In the genomic region with DNA sequence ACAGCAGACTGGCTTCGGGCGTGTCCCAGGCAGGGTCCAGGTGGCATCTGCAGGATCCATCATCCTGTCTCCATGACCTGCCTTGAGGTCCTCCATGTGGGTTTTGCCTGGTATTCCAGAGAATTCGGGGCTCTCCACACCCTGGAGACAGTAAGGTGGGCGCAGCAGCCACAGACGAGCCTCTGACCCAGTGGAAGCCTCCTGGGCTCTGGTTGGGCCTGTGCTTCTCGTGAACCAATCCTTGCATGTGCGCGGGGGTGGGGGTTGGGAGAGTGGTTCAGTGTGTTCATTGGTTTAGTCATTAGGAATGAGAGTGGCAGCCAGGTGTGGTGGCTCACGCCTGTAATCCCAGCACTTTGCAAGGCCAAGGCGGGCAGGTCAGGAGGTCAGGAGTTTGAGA, we compare ENCODE assay signal across 25 cellular contexts. TPM values are rescaled to one million over a fixed set of nuclear protein-coding genes. Genes with fewer than 3 reads are reported as not detected.
"Had no signal": no experiment of that assay in that cellular context is flagged by ENCODE, and none has a peak within 500 bp of the region (broad histone marks: within the 10 kb centered on the region; RNA-seq: fewer than 3 reads in every experiment).

No MANE protein-coding gene starts in this region.

- H3K36me3 ChIP-seq: cardiac muscle cell, left lung, right lobe of liver, thoracic aorta had no signal

- H2AFZ ChIP-seq: hepatocyte, parathyroid adenoma had no signal

- H3K27ac Mint-ChIP-seq: activated naive CD4-positive, alpha-beta T cell treated with anti-CD3 and anti-CD28 coated beads, Interleukin-2, amount 50 U/mL, for 24 hours; nephron had no signal

- H3K9me3 Mint-ChIP-seq: activated CD4-positive, alpha-beta T cell treated with anti-CD3 and anti-CD28 coated beads, Interleukin-2, amount 10 ng/mL, durations not matched to agents 7 days and 5 days; activated naive CD4-positive, alpha-beta T cell treated with anti-CD3 and anti-CD28 coated beads, Interleukin-2, amount 50 U/mL, for 24 hours; immature natural killer cell; nephron had no signal

- H3K4me1 ChIP-seq: body of pancreas, parathyroid adenoma had no signal

- H3K4me2 ChIP-seq: hepatocyte had no signal

- DNase-seq: activated CD4-positive, alpha-beta T cell treated with anti-CD3 and anti-CD28 coated beads, Interleukin-2, amount 10 ng/mL, durations not matched to agents 7 days and 5 days; activated gamma-delta T cell treated with Interleukin-2 at 50 U/mL for 16 hours; activated T-cell treated with anti-CD3 and anti-CD28 coated beads, Interleukin-2, amount 50 U/mL, for 1 hour; anterior cingulate cortex; body of pancreas; effector CD4-positive, alpha-beta T cell; immature natural killer cell; kidney glomerular epithelial cell; left lung; mammary epithelial cell; midbrain; nucleus accumbens; stimulated activated CD4-positive, alpha-beta T cell treated with anti-CD3 and anti-CD28 coated beads, Interleukin-2, amount 100 ng/mL, for 24 hours; stimulated activated naive CD4-positive, alpha-beta T cell; SW 1271 had no signal

- H3K27me3 ChIP-seq: body of pancreas, cardiac muscle cell, hepatocyte, left lung, right lobe of liver had no signal

- H3K36me3 Mint-ChIP-seq: activated naive CD4-positive, alpha-beta T cell treated with anti-CD3 and anti-CD28 coated beads, Interleukin-2, amount 50 U/mL, for 24 hours; immature natural killer cell had no signal

- H3K27me3 Mint-ChIP-seq: activated CD4-positive, alpha-beta T cell treated with anti-CD3 and anti-CD28 coated beads, Interleukin-2, amount 10 ng/mL, durations not matched to agents 7 days and 5 days; activated naive CD4-positive, alpha-beta T cell treated with anti-CD3 and anti-CD28 coated beads, Interleukin-2, amount 50 U/mL, for 24 hours had no signal

- H3K4me3 ChIP-seq: body of pancreas, cardiac muscle cell, hepatocyte, left lung, right lobe of liver, skin epidermis, thoracic aorta had no signal

- ATAC-seq: activated CD4-positive, CD25-positive, alpha-beta regulatory T cell treated with anti-CD3 and anti-CD28 coated beads, Interleukin-2, amount 50 U/mL, for 24 hours; body of pancreas; left lung; right lobe of liver had no signal

- H3K27ac ChIP-seq: body of pancreas, cardiac muscle cell, hepatocyte, left lung, parathyroid adenoma, right lobe of liver, thoracic aorta, VCaP had no signal

- H3K9me3 ChIP-seq: body of pancreas, left lung, right lobe of liver, thoracic aorta had no signal

- H3K4me3 Mint-ChIP-seq: activated CD4-positive, alpha-beta T cell treated with anti-CD3 and anti-CD28 coated beads, Interleukin-2, amount 10 ng/mL, durations not matched to agents 7 days and 5 days; activated naive CD4-positive, alpha-beta T cell treated with anti-CD3 and anti-CD28 coated beads, Interleukin-2, amount 50 U/mL, for 24 hours; immature natural killer cell; nephron had no signal

- H3K9ac ChIP-seq: parathyroid adenoma had no signal

RNA-seq across cellular contexts. Expression of a gene that starts 32.1 kb away (rescaled TPM):
- polyA plus RNA-seq: cardiac muscle cell had no signal
